In genomic region chr7:15399446-15399845, GRCh38 we compare ENCODE assay signal across 20 cellular contexts.
"Had no signal": no experiment of that assay in that cellular context is flagged by ENCODE, and none has a peak within 500 bp of the region (broad histone marks: within the 10 kb centered on the region; RNA-seq: fewer than 3 reads in every experiment).

No MANE protein-coding gene starts in this region.

- DNase-seq: activated CD4-positive, alpha-beta T cell treated with anti-CD3 and anti-CD28 coated beads for 48 hours; activated CD8-positive, alpha-beta T cell treated with anti-CD3 and anti-CD28 coated beads, Interleukin-2, amount 10 ng/mL, durations not matched to agents 7 days and 5 days; activated naive CD4-positive, alpha-beta T cell treated with anti-CD3 and anti-CD28 coated beads for 36 hours; adrenal gland; cerebellar nuclear complex; dermis blood vessel endothelial cell; heart right ventricle; islet precursor cell; mucosa of descending colon; naive thymus-derived CD8-positive, alpha-beta T cell; nucleus accumbens; right lobe of liver; stimulated activated CD4-positive, alpha-beta T cell treated with anti-CD3 and anti-CD28 coated beads, Interleukin-2, amount 100 ng/mL, for 24 hours; stimulated activated naive B cell treated with anti-CD40 and anti-IgM and Interleukin-4, amounts not matched to agents 10 μg/mL and 1 μg/mL and 100 μg/mL, for 72 hours had no signal

- H3K4me3 Mint-ChIP-seq: activated CD8-positive, alpha-beta T cell treated with anti-CD3 and anti-CD28 coated beads, Interleukin-2, amount 10 ng/mL, durations not matched to agents 7 days and 5 days; activated naive CD4-positive, alpha-beta T cell treated with anti-CD3 and anti-CD28 coated beads for 36 hours; brain; naive thymus-derived CD8-positive, alpha-beta T cell; stimulated activated naive B cell treated with anti-CD40 and anti-IgM and Interleukin-4, amounts not matched to agents 10 μg/mL and 1 μg/mL and 100 μg/mL, for 72 hours; T-helper 1 cell treated with Interleukin-12 subunit alpha and Interleukin-12 subunit beta and Interleukin-4 antibody, amounts not matched to agents 30 μg/mL and 1 μg/mL, for 36 hours; type B pancreatic cell; WTC11 had no signal

- H3K36me3 Mint-ChIP-seq: brain; naive thymus-derived CD8-positive, alpha-beta T cell; stimulated activated naive B cell treated with anti-CD40 and anti-IgM and Interleukin-4, amounts not matched to agents 10 μg/mL and 1 μg/mL and 100 μg/mL, for 72 hours; type B pancreatic cell had no signal

- H3K27me3 Mint-ChIP-seq: naive thymus-derived CD8-positive, alpha-beta T cell; stimulated activated naive B cell treated with anti-CD40 and anti-IgM and Interleukin-4, amounts not matched to agents 10 μg/mL and 1 μg/mL and 100 μg/mL, for 72 hours; type B pancreatic cell had no signal

- H3K4me3 ChIP-seq: adrenal gland, heart right ventricle, mucosa of descending colon, prostate gland, right lobe of liver, suprapubic skin had no signal

- H3K9me3 Mint-ChIP-seq: type B pancreatic cell had no signal

- H3K27me3 ChIP-seq: adrenal gland, heart right ventricle, right lobe of liver, suprapubic skin had no signal

- H3K27ac Mint-ChIP-seq: activated CD8-positive, alpha-beta T cell treated with anti-CD3 and anti-CD28 coated beads, Interleukin-2, amount 10 ng/mL, durations not matched to agents 7 days and 5 days; activated naive CD4-positive, alpha-beta T cell treated with anti-CD3 and anti-CD28 coated beads for 36 hours; brain; naive thymus-derived CD8-positive, alpha-beta T cell; stimulated activated naive B cell treated with anti-CD40 and anti-IgM and Interleukin-4, amounts not matched to agents 10 μg/mL and 1 μg/mL and 100 μg/mL, for 72 hours; T-helper 1 cell treated with Interleukin-12 subunit alpha and Interleukin-12 subunit beta and Interleukin-4 antibody, amounts not matched to agents 30 μg/mL and 1 μg/mL, for 36 hours; type B pancreatic cell; WTC11 had no signal

- ATAC-seq: activated CD8-positive, alpha-beta T cell treated with anti-CD3 and anti-CD28 coated beads, Interleukin-2, amount 10 ng/mL, durations not matched to agents 7 days and 5 days; heart right ventricle; mucosa of descending colon; naive thymus-derived CD8-positive, alpha-beta T cell; stimulated activated naive B cell treated with anti-CD40 and anti-IgM and Interleukin-4, amounts not matched to agents 10 μg/mL and 1 μg/mL and 100 μg/mL, for 72 hours; WTC11 had no signal

- H3K27ac ChIP-seq: adrenal gland, heart right ventricle, prostate gland, right lobe of liver, suprapubic skin had no signal

- H3K4me1 Mint-ChIP-seq: naive thymus-derived CD8-positive, alpha-beta T cell; stimulated activated naive B cell treated with anti-CD40 and anti-IgM and Interleukin-4, amounts not matched to agents 10 μg/mL and 1 μg/mL and 100 μg/mL, for 72 hours had no signal

- H3K9me3 ChIP-seq: prostate gland, right lobe of liver, suprapubic skin had no signal

- H3K36me3 ChIP-seq: adrenal gland, heart right ventricle, prostate gland, right lobe of liver, suprapubic skin had no signal

- H3K4me1 ChIP-seq: adrenal gland, heart right ventricle, prostate gland, suprapubic skin had no signal
